Comparison of ENCODE assay signal across 9 cellular contexts in genomic region chr7:5696346-5697100, GRCh38.
DNase-seq lines count a peak whose midpoint lies in the region; ATAC-seq and TF ChIP-seq lines count a peak whose summit lies in the region.
"Had no signal": no experiment of that assay in that cellular context is flagged by ENCODE, and none has a peak within 500 bp of the region (broad histone marks: within the 10 kb centered on the region; RNA-seq: fewer than 3 reads in every experiment).

No MANE protein-coding gene starts in this region.

- 95% methylated on average over 11 to 17 of the region's 17 CpGs for WGBS in endodermal cell (ENCODE audit: insufficient coverage in 1 of 2, insufficient read length in 1 of 2), 2 experiments
- WGBS in ovary, 3 donors, result 60 to 65% (median 61%) methylated on average over 17 of the region's 17 CpGs

- no peaks in the 10 kb centered on the region for H3K27me3 Mint-ChIP-seq in endodermal cell (ENCODE audit: insufficient read depth)

- H4K20me1 ChIP-seq in Karpas-422 (ENCODE audit: insufficient read depth, low read depth, low read length), result no peaks in the 10 kb centered on the region

- H3K4me1 ChIP-seq in Karpas-422 (ENCODE audit: low read length) (peaks cover 98% of the 10 kb centered on the region), endodermal cell (ENCODE audit: control insufficient read depth, insufficient read depth, low read length) (peaks cover 11% of the 10 kb centered on the region), ovary (ENCODE audit: insufficient read depth) (peaks cover 56% of the 10 kb centered on the region)

- H3K27ac ChIP-seq in AG04450 (ENCODE audit: low read depth, low read length) (peak overlapping the region; percentile 99), Karpas-422 (ENCODE audit: low read length) (peak overlapping the region; percentile 94), endodermal cell (ENCODE audit: low read depth, low read length) (no peak overlapping the region), ovary (peak overlapping the region; percentile 14 to 71)
- H3K27ac ChIP-seq: RWPE1 had no signal

- TF ChIP-seq EP300 in ovary (IDR thresholded peaks at IDR 0.05), result no peak

- H3K4me3 Mint-ChIP-seq in endodermal cell, result no peak overlapping the region

- no peak overlapping the region for H2AFZ ChIP-seq in Karpas-422 (ENCODE audit: low read length)

- CTCF ChIA-PET in AG04450 (lab: Charles Lee), result interaction anchor here (1.6 kb wide), 1 partner anchor 31 kb away, joined by 4 read pairs; no protein-coding TSS in a partner anchor

- no peak for TF ChIP-seq POLR2A in ovary (IDR thresholded peaks at IDR 0.05)

- DNase-seq in AG04450 (ENCODE audit: low read depth, low spot score) (no peak), Karpas-422 (no peak), endodermal cell (no peak), ovary (no peak), NCI-H69 (lab: John Stamatoyannopoulos, UW) (no peak), OCI-M2 (lab: John Stamatoyannopoulos, UW; ENCODE audit: unreplicated experiment) (no peak), dermis blood vessel endothelial cell (no peak)

- peaks cover 10% of the 10 kb centered on the region for H3K4me1 Mint-ChIP-seq in endodermal cell

- H3K36me3 Mint-ChIP-seq in endodermal cell (ENCODE audit: low read depth), result peaks cover 19% of the 10 kb centered on the region

- H3K27me3 ChIP-seq in AG04450 (ENCODE audit: control insufficient read depth, insufficient read depth, low read length), result no peaks in the 10 kb centered on the region
- no peaks in the 10 kb centered on the region for H3K27me3 ChIP-seq in Karpas-422 (ENCODE audit: low read length)
- H3K27me3 ChIP-seq in endodermal cell (ENCODE audit: control insufficient read depth, insufficient read depth, low read length, poor library complexity, severe bottlenecking), result no peaks in the 10 kb centered on the region
- H3K27me3 ChIP-seq in ovary, result no peaks in the 10 kb centered on the region

- H3K79me2 ChIP-seq in Karpas-422 (ENCODE audit: low read length), result peaks cover 51% of the 10 kb centered on the region

- ATAC-seq in GM18519 (IDR thresholded peaks at IDR 0.05; ENCODE audit: low FRiP score, unreplicated experiment), result no peak

- TF ChIP-seq CTCF in AG04450 (IDR thresholded peaks at IDR 0.05; ENCODE audit: low read depth, low read length) (no peak), endodermal cell (conservative IDR thresholded peaks at IDR 0.05) (no peak), ovary (IDR thresholded peaks at IDR 0.05) (no peak)

- H3K4me3 ChIP-seq in AG04450 (ENCODE audit: low read depth, low read length), result no peak overlapping the region
- H3K4me3 ChIP-seq in Karpas-422 (ENCODE audit: low read length), result no peak overlapping the region
- H3K4me3 ChIP-seq in endodermal cell (ENCODE audit: low read length), result no peak overlapping the region
- no peak overlapping the region for H3K4me3 ChIP-seq in ovary

- H3K27ac Mint-ChIP-seq in endodermal cell, result peak overlapping the region; percentile 16

- peak overlapping the region; percentile 78 for H3K4me2 ChIP-seq in Karpas-422 (ENCODE audit: low read depth, low read length, poor library complexity, severe bottlenecking)

- H3K36me3 ChIP-seq in Karpas-422 (ENCODE audit: insufficient read depth, low read length), result no peaks in the 10 kb centered on the region
- peaks cover 29% of the 10 kb centered on the region for H3K36me3 ChIP-seq in endodermal cell (ENCODE audit: control insufficient read depth, insufficient read depth, low read length)
- no peaks in the 10 kb centered on the region for H3K36me3 ChIP-seq in ovary

- H3K9me3 ChIP-seq in AG04450 (ENCODE audit: control insufficient read depth, insufficient read depth, low read length), result no peaks in the 10 kb centered on the region
- H3K9me3 ChIP-seq in Karpas-422 (ENCODE audit: low read length), result no peaks in the 10 kb centered on the region
- H3K9me3 ChIP-seq in endodermal cell (ENCODE audit: control insufficient read depth, low read length), result no peaks in the 10 kb centered on the region
- no peaks in the 10 kb centered on the region for H3K9me3 ChIP-seq in ovary

- H3K9me3 Mint-ChIP-seq in endodermal cell, result no peaks in the 10 kb centered on the region

- POLR2A ChIA-PET in AG04450 (lab: Yijun Ruan, JAX), result interaction anchor here (1.3 kb wide), 1 partner anchor 24 kb away, joined by 3 read pairs; no protein-coding TSS in a partner anchor

- H3K9ac ChIP-seq in Karpas-422 (ENCODE audit: low read length) (peak overlapping the region; percentile 62), endodermal cell (ENCODE audit: extremely low read depth, low read length, poor library complexity, severe bottlenecking) (no peak overlapping the region)

- intact Hi-C loops in ovary (cut with DNase I), result no loop called here

- no peaks in the 10 kb centered on the region for H3K9me2 ChIP-seq in Karpas-422 (replicated peaks; ENCODE audit: insufficient read depth, low read length)
